21 cellular contexts compared by ENCODE assay signal in the genomic region with DNA sequence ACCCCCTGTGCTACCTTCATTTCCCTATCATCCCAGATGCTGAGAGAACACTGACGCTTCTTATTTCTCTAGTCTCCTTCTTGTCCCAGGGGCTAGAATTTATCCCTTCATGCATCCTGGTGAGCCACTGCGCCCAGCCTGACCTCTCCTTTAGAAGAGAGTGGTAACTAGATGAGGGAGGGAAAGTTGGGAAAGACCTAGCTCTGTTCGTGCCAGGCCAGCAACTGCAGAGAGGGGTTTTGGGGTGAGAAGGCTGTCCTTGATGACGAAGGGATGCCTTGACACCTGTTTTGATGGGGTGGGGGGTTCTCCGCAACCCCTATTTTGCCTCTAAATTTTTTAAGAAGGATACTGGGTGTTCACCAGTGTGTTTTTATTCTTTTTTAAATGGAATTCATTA. TPM values are rescaled to one million over a fixed set of nuclear protein-coding genes. Genes with fewer than 3 reads are reported as not detected.
A peak's percentile ranks its signal among the peaks of the same experiment; 100 is the strongest.
DNase-seq lines count a peak whose midpoint lies in the region; ATAC-seq and TF ChIP-seq lines count a peak whose summit lies in the region.
"Had no signal": no experiment of that assay in that cellular context is flagged by ENCODE, and none has a peak within 500 bp of the region (broad histone marks: within the 10 kb centered on the region; RNA-seq: fewer than 3 reads in every experiment).

No MANE protein-coding gene starts in this region.

- DNase-seq in LHCN-M2 (ENCODE audit: low read depth) = peak; percentile 24
- no peak for DNase-seq in mesothelial cell of epicardium (ENCODE audit: low spot score in 2 of 2, unreplicated experiment in 2 of 2)
- DNase-seq in AML-193 (lab: John Stamatoyannopoulos, UW) = no peak
- DNase-seq: activated CD8-positive, alpha-beta memory T cell treated with anti-CD3 and anti-CD28 coated beads, Interleukin-2, amount 50 U/mL, for 4 hours; activated gamma-delta T cell; amniotic stem cell; caudate nucleus; CD4-positive, alpha-beta T cell; dorsolateral prefrontal cortex; GDM1; naive thymus-derived CD4-positive, alpha-beta T cell; NCI-H1694 treated with DMSO at 0.1 percent for 48 hours; NCI-H345; SJCRH30; stimulated activated CD4-positive, alpha-beta T cell treated with anti-CD3 and anti-CD28 coated beads, Interleukin-12 subunit alpha, Interleukin-12 subunit beta, amount 100 ng/mL, for 4 hours had no signal

- H3K9me3 Mint-ChIP-seq in mesothelial cell of epicardium = no peaks in the 10 kb centered on the region
- H3K9me3 Mint-ChIP-seq: CD4-positive, alpha-beta T cell; naive thymus-derived CD4-positive, alpha-beta T cell; T-helper 1 cell treated with Interleukin-12 subunit alpha and Interleukin-12 subunit beta and Interleukin-4 antibody, amounts not matched to agents 30 μg/mL and 1 μg/mL, for 36 hours had no signal

- H3K36me3 Mint-ChIP-seq in mesothelial cell of epicardium = no peaks in the 10 kb centered on the region
- H3K36me3 Mint-ChIP-seq: naive thymus-derived CD4-positive, alpha-beta T cell had no signal

- no peak overlapping the region for H2AFZ ChIP-seq in ACC112 (ENCODE audit: low read length, unreplicated experiment)

- H3K79me2 ChIP-seq in ACC112 (ENCODE audit: control insufficient read depth, insufficient read depth, low read length, unreplicated experiment) = no peaks in the 10 kb centered on the region

- H3K27me3 ChIP-seq in ACC112 (ENCODE audit: insufficient read depth, low read length) = no peaks in the 10 kb centered on the region
- H3K27me3 ChIP-seq: dorsolateral prefrontal cortex, SJCRH30 had no signal

- H3K4me1 Mint-ChIP-seq in mesothelial cell of epicardium = peaks cover 17% of the 10 kb centered on the region

- H3K27me3 Mint-ChIP-seq in mesothelial cell of epicardium (ENCODE audit: low read depth) = peaks cover 5% of the 10 kb centered on the region

- no peaks in the 10 kb centered on the region for H3K36me3 ChIP-seq in ACC112 (ENCODE audit: insufficient read depth, low read length)
- H3K36me3 ChIP-seq: SJCRH30 had no signal

- TF ChIP-seq CTCF in mesothelial cell of epicardium (IDR thresholded peaks at IDR 0.05; ENCODE audit: unreplicated experiment) = no peak

- no peak overlapping the region for H3K4me3 Mint-ChIP-seq in mesothelial cell of epicardium
- H3K4me3 Mint-ChIP-seq: CD4-positive, alpha-beta T cell; naive thymus-derived CD4-positive, alpha-beta T cell; T-helper 1 cell treated with Interleukin-12 subunit alpha and Interleukin-12 subunit beta and Interleukin-4 antibody, amounts not matched to agents 30 μg/mL and 1 μg/mL, for 36 hours had no signal

- peaks cover 54% of the 10 kb centered on the region for H3K4me1 ChIP-seq in ACC112 (ENCODE audit: control insufficient read depth, insufficient read depth, low read length, unreplicated experiment)

- ATAC-seq in HG03039 (IDR thresholded peaks at IDR 0.05; ENCODE audit: unreplicated experiment) = no peak
- no peak for ATAC-seq in HG02642 (IDR thresholded peaks at IDR 0.05; ENCODE audit: poor library complexity, unreplicated experiment)
- ATAC-seq in HG02610 (IDR thresholded peaks at IDR 0.05; ENCODE audit: unreplicated experiment) = no peak
- ATAC-seq: naive thymus-derived CD4-positive, alpha-beta T cell had no signal

- H3K4me3 ChIP-seq in ACC112 (ENCODE audit: low read depth, low read length) = peak overlapping the region; percentile 24; the same call in 1 of the 2 replicates
- H3K4me3 ChIP-seq in skin epidermis = no peak overlapping the region
- H3K4me3 ChIP-seq: dorsolateral prefrontal cortex, SJCRH30 had no signal

- peak overlapping the region; percentile 26 for H3K27ac Mint-ChIP-seq in mesothelial cell of epicardium
- H3K27ac Mint-ChIP-seq: CD4-positive, alpha-beta T cell; naive thymus-derived CD4-positive, alpha-beta T cell; T-helper 1 cell treated with Interleukin-12 subunit alpha and Interleukin-12 subunit beta and Interleukin-4 antibody, amounts not matched to agents 30 μg/mL and 1 μg/mL, for 36 hours had no signal

- peak overlapping the region; percentile 100 for H3K27ac ChIP-seq in ACC112 (ENCODE audit: low read depth, low read length)
- peak overlapping the region in 15 of 21 experiments; percentile 30 to 98 (median 90) for H3K27ac ChIP-seq in skin epidermis
- H3K27ac ChIP-seq: SJCRH30 had no signal

RNA-seq across cellular contexts. Expression of a gene that starts 6.9 kb away (rescaled TPM):
- total RNA-seq in LHCN-M2 (2014; rRNA removed) = 24.1 and 24.9 TPM in 2 replicates
- polyA plus RNA-seq in LHCN-M2 (2012) = 25.0 TPM
- total RNA-seq in mesothelial cell of epicardium = 3.1 to 3.3 TPM (median 3.3 TPM) in 3 replicates
- total RNA-seq: CD4-positive, alpha-beta T cell had no signal
- polyA plus RNA-seq: naive thymus-derived CD4-positive, alpha-beta T cell had no signal

RNA-seq across cellular contexts. Expression of a gene that starts 20.2 kb away (rescaled TPM):
- total RNA-seq in LHCN-M2 (2014; rRNA removed) (48.5 and 54.8 TPM in 2 replicates), mesothelial cell of epicardium (37.8 to 38.5 TPM (median 38.3 TPM) in 3 replicates)
- polyA plus RNA-seq in LHCN-M2 (2012) = 25.5 TPM

RNA-seq across cellular contexts. Expression of a gene that starts 31.8 kb away (rescaled TPM):
- total RNA-seq in LHCN-M2 (2014; rRNA removed) (17.2 and 19.7 TPM in 2 replicates), mesothelial cell of epicardium (24.8 to 28.3 TPM (median 26.3 TPM) in 3 replicates)
- 84.6 TPM for polyA plus RNA-seq in LHCN-M2 (2012)

RNA-seq across cellular contexts. Expression of a gene that starts 32.1 kb away (rescaled TPM):
- total RNA-seq in LHCN-M2 (2014; rRNA removed) = 96.4 and 111 TPM in 2 replicates
- polyA plus RNA-seq in LHCN-M2 (2012) = 104 TPM
- total RNA-seq in mesothelial cell of epicardium = 67.9 to 73.2 TPM (median 71.5 TPM) in 3 replicates
